Comparison of ENCODE assay signal across 28 cellular contexts in the genomic region with DNA sequence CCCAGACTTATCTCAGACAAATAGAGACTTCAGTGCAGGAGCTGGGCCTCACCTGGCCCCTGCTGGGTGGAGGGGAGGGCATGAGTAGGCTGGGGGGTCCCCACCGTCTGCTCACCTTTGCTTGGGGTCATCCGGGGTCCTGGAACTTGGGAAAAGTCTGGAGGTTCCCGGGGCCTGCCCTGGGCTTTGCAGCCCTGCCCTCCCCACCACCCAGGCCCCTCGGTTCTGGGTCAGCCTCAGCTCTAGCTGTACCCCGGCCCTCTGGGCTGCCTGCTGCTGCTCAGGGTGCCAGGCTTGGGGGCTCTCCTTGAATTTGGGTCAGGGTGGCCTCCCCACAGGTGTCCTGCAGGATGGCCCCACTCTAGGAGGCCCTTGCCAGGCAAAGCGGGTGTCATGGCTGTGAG. TPM values are rescaled to one million over a fixed set of nuclear protein-coding genes. Genes with fewer than 3 reads are reported as not detected.
DNase-seq lines count a peak whose midpoint lies in the region; FAIRE-seq and TF ChIP-seq lines count a peak whose summit lies in the region.
"Had no signal": no experiment of that assay in that cellular context is flagged by ENCODE, and none has a peak within 500 bp of the region (broad histone marks: within the 10 kb centered on the region; RNA-seq: fewer than 3 reads in every experiment).

No MANE protein-coding gene starts in this region.

- peak overlapping the region; percentile 30; the same call in 1 of the 2 replicates for H3K27ac ChIP-seq in BLaER1
- no peak overlapping the region for H3K27ac ChIP-seq in H1 (ENCODE audit: low read depth, low read length)
- H3K27ac ChIP-seq in neuronal stem cell (replicated peaks; ENCODE audit: low read length): no peak overlapping the region
- no peak overlapping the region for H3K27ac ChIP-seq in transverse colon
- H3K27ac ChIP-seq: GM23248, SJSA1 had no signal

- no peak overlapping the region for H4K5ac ChIP-seq in H1 (ENCODE audit: insufficient read length, low read depth, low read length)

- POLR2A ChIA-PET in H1 (lab: Charles Lee; ENCODE audit: partially characterized antibody): interaction anchor here (2.6 kb wide), 1 partner anchor 9 kb away, joined by 14 read pairs; no protein-coding TSS in a partner anchor

- CTCF ChIA-PET in H1 (lab: Charles Lee; ENCODE audit: partially characterized antibody): interaction anchor here (0.6 to 1.3 kb wide), 5 partner anchors 20 to 309 kb away, joined by 3 to 8 read pairs (median 4); no protein-coding TSS in a partner anchor

- no peak overlapping the region for H3K18ac ChIP-seq in H1 (ENCODE audit: extremely low read depth, low read length)
- peak overlapping the region; percentile 48 for H3K18ac ChIP-seq in neuronal stem cell (ENCODE audit: low read length)

- TF ChIP-seq CTCF in H1 (IDR thresholded peaks at IDR 0.05; ENCODE audit: control extremely low read depth in 1 of 3, insufficient read depth in 1 of 3, low read depth in 1 of 3, low read length in 3 of 3) (no peak), transverse colon (IDR thresholded peaks at IDR 0.05) (no peak)

- intact Hi-C loops in transverse colon (cut with DNase I; ENCODE audit: low total_unique reads): no loop called here

- H2BK15ac ChIP-seq in H1 (ENCODE audit: low read length): no peak overlapping the region
- peak overlapping the region; percentile 79 for H2BK15ac ChIP-seq in neuronal stem cell (ENCODE audit: low read length)

- H4K8ac ChIP-seq in H1 (ENCODE audit: extremely low read depth, insufficient read depth, low read length) (no peak overlapping the region), neuronal stem cell (ENCODE audit: low read depth, low read length) (no peak overlapping the region)

- H2AFZ ChIP-seq in H1 (ENCODE audit: low read length): no peak overlapping the region
- no peak overlapping the region for H2AFZ ChIP-seq in neuronal stem cell (ENCODE audit: low read length)
- H2AFZ ChIP-seq: GM23248 had no signal

- in situ Hi-C loops in transverse colon (cut with MboI; ENCODE audit: low pct_ligation_motif_present in 1 of 4, low pct_unique_long_range_greater_than_20kb in 1 of 4, low sequenced_read_pairs in 3 of 4): no loop called here

- H3K9ac ChIP-seq in BLaER1 (no peak overlapping the region), H1 (replicated peaks in 1 of 4; ENCODE audit: extremely low read depth in 1 of 4, low read depth in 3 of 4, low read length in 3 of 4) (no peak overlapping the region), neuronal stem cell (ENCODE audit: low read depth, low read length, poor library complexity) (no peak overlapping the region)
- H3K9ac ChIP-seq: GM23248 had no signal

- H2AK5ac ChIP-seq in H1 (ENCODE audit: low read depth, low read length) (peak overlapping the region; percentile 39; the same call in 1 of the 2 replicates), neuronal stem cell (ENCODE audit: low read depth, low read length) (peak overlapping the region; percentile 93)

- H2BK20ac ChIP-seq in H1 (ENCODE audit: low read length): no peak overlapping the region

- H3K56ac ChIP-seq in H1 (replicated peaks; ENCODE audit: insufficient read length, low read depth, low read length): no peak overlapping the region

- no peaks in the 10 kb centered on the region for H4K20me1 ChIP-seq in BLaER1
- H4K20me1 ChIP-seq in H1 (replicated peaks in 1 of 2; ENCODE audit: control insufficient read depth in 1 of 2, insufficient read depth in 2 of 2, low read length in 2 of 2): no peaks in the 10 kb centered on the region

- H3K4ac ChIP-seq in H1 (replicated peaks; ENCODE audit: insufficient read length, low read depth, low read length) (no peak overlapping the region), neuronal stem cell (ENCODE audit: low read length) (no peak overlapping the region)

- H3K9me3 ChIP-seq in BLaER1 (no peaks in the 10 kb centered on the region), H1 (ENCODE audit: insufficient read depth in 2 of 2, low read depth in 1 of 2, low read length in 1 of 2) (peaks cover 0 to 10% of the 10 kb centered on the region in 2 experiments; a peak in 1 of 4 replicates), neuronal stem cell (replicated peaks in 1 of 2; ENCODE audit: control insufficient read depth in 2 of 2, insufficient read depth in 1 of 2, low read depth in 1 of 2, low read length in 2 of 2) (peaks cover 0 to 2% of the 10 kb centered on the region in 2 donors), transverse colon (no peaks in the 10 kb centered on the region)
- H3K9me3 ChIP-seq: HAP-1, SJSA1 had no signal

- H3K23ac ChIP-seq in H1 (ENCODE audit: insufficient read length): no peak overlapping the region
- H3K23ac ChIP-seq in neuronal stem cell (ENCODE audit: low read depth, low read length, poor library complexity): no peak overlapping the region

- peaks cover 4% of the 10 kb centered on the region; the same call in 1 of the 2 replicates for H3K23me2 ChIP-seq in H1 (ENCODE audit: low read depth, low read length)

- H3K4me3 ChIP-seq in BLaER1 (no peak overlapping the region), H1 (ENCODE audit: extremely low read depth in 1 of 4, insufficient read depth in 2 of 4, low read depth in 3 of 4, low read length in 4 of 4) (no peak overlapping the region), neuronal stem cell (ENCODE audit: low read length in 2 of 2) (no peak overlapping the region), transverse colon (no peak overlapping the region)
- H3K4me3 ChIP-seq: GM23248, HAP-1, SJSA1 had no signal

- H2BK120ac ChIP-seq in H1 (replicated peaks; ENCODE audit: low read depth, low read length) (no peak overlapping the region), neuronal stem cell (ENCODE audit: low read depth, low read length) (no peak overlapping the region)

- H3K27me3 ChIP-seq in BLaER1: 0 out of 2 replicates have a peak, but pooled peaks cover 7% of the 10 kb centered on the region
- H3K27me3 ChIP-seq in H1 (replicated peaks in 1 of 4; ENCODE audit: control insufficient read depth in 3 of 4, extremely low read depth in 1 of 4, insufficient read depth in 3 of 4, low read length in 3 of 4): peaks cover 0 to 2% (median under 1%) of the 10 kb centered on the region in 4 experiments; a peak in 2 of 7 replicates
- peaks cover 0 to 30% (median 11%) of the 10 kb centered on the region in 3 experiments for H3K27me3 ChIP-seq in neuronal stem cell (ENCODE audit: control insufficient read depth in 3 of 3, insufficient read depth in 3 of 3, low read depth in 1 of 3, low read length in 3 of 3)
- H3K27me3 ChIP-seq in transverse colon: no peaks in the 10 kb centered on the region
- H3K27me3 ChIP-seq: SJSA1 had no signal

- H2BK5ac ChIP-seq in H1 (ENCODE audit: low read depth, low read length) (no peak overlapping the region), neuronal stem cell (ENCODE audit: low read length) (peak overlapping the region; percentile 91)

- no peak for FAIRE-seq in H1 (lab: Jason Lieb, UNC)
- FAIRE-seq: D721Med, GM18507, HTR-8/SVneo had no signal

- no peaks in the 10 kb centered on the region for H3K79me2 ChIP-seq in H1 (ENCODE audit: control insufficient read depth in 1 of 2, insufficient read depth in 2 of 2, low read length in 2 of 2)

- WGBS in H1 (ENCODE audit: extremely low coverage in 1 of 2, insufficient coverage in 1 of 2, insufficient read length in 1 of 2, insufficient replicate concordance in 2 of 2, low coverage in 1 of 2, low lambda C conversion rate in 2 of 2, missing lambda C conversion rate in 1 of 2), 2 experiments: 82% methylated on average over 6 of the region's 6 CpGs; no CpG with 5 or more reads in 1 of the 2 experiments
- WGBS in neuronal stem cell (ENCODE audit: extremely low coverage in 2 of 2, insufficient read length in 2 of 2, insufficient replicate concordance in 1 of 2), 2 donors: no CpG with 5 or more reads among the region's 6 CpGs
- WGBS in transverse colon (ENCODE audit: low coverage in 1 of 2), 2 donors: 71% methylated on average over 2 of the region's 6 CpGs; no CpG with 5 or more reads in 1 of the 2 donors

- no peak for TF ChIP-seq EP300 in H1 (IDR thresholded peaks at IDR 0.05; ENCODE audit: borderline replicate concordance in 1 of 2, low read depth in 2 of 2, low read length in 2 of 2)
- no peak for TF ChIP-seq EP300 in transverse colon (IDR thresholded peaks at IDR 0.05; ENCODE audit: low read depth)

- no peak for TF ChIP-seq RAD21 in H1 (IDR thresholded peaks at IDR 0.05 in 1 of 2, conservative IDR thresholded peaks at IDR 0.05 in 1 of 2; ENCODE audit: low read depth in 2 of 2, low read length in 2 of 2)

- no peak overlapping the region for H2BK12ac ChIP-seq in H1 (ENCODE audit: low read depth, low read length)
- no peak overlapping the region for H2BK12ac ChIP-seq in neuronal stem cell (ENCODE audit: low read length)

- H4K91ac ChIP-seq in H1 (replicated peaks; ENCODE audit: insufficient read length, low read length) (no peak overlapping the region), neuronal stem cell (ENCODE audit: low read depth, low read length, poor library complexity) (no peak overlapping the region)

- H3K36me3 ChIP-seq in BLaER1: no peaks in the 10 kb centered on the region
- H3K36me3 ChIP-seq in H1 (ENCODE audit: control insufficient read depth in 2 of 4, insufficient read depth in 4 of 4, low read length in 3 of 4): no peaks in the 10 kb centered on the region
- no peaks in the 10 kb centered on the region for H3K36me3 ChIP-seq in neuronal stem cell (replicated peaks in 1 of 2; ENCODE audit: control insufficient read depth in 2 of 2, insufficient read depth in 2 of 2, low read length in 2 of 2)
- no peaks in the 10 kb centered on the region for H3K36me3 ChIP-seq in transverse colon
- H3K36me3 ChIP-seq: HAP-1, SJSA1 had no signal

- no peaks in the 10 kb centered on the region for H3K79me1 ChIP-seq in H1 (ENCODE audit: low read depth, low read length)
- H3K79me1 ChIP-seq in neuronal stem cell (ENCODE audit: low read depth, low read length): peaks cover 9% of the 10 kb centered on the region

- TF ChIP-seq POLR2A in H1 (IDR thresholded peaks at IDR 0.05; ENCODE audit: control extremely low read depth in 1 of 2, low read depth in 2 of 2, low read length in 2 of 2) (no peak), transverse colon (IDR thresholded peaks at IDR 0.05) (no peak), erythroblast (IDR thresholded peaks at IDR 0.05; ENCODE audit: low read length) (no peak)

- H3K4me1 ChIP-seq in BLaER1 (peaks cover 85% of the 10 kb centered on the region), H1 (replicated peaks in 1 of 4; ENCODE audit: control insufficient read depth in 3 of 4, insufficient read depth in 4 of 4, low read length in 3 of 4) (peaks cover 0 to 15% (median 10%) of the 10 kb centered on the region in 4 experiments; a peak in 6 of 7 replicates), neuronal stem cell (ENCODE audit: control insufficient read depth in 2 of 2, insufficient read depth in 1 of 2, low read depth in 1 of 2, low read length in 2 of 2) (peaks cover 8 to 10% of the 10 kb centered on the region in 2 donors), transverse colon (peaks cover 15 to 27% (median 24%) of the 10 kb centered on the region in 4 donors)

- DNase-seq in H1 (ENCODE audit: low read depth in 1 of 2, low spot score in 2 of 2) (no peak), neuronal stem cell (ENCODE audit: low spot score) (no peak), transverse colon (peak; percentile 11), erythroblast (lab: John Stamatoyannopoulos, UW) (no peak), NCI-H2196 treated with DMSO at 0.1 percent for 48 hours (lab: John Stamatoyannopoulos, UW; ENCODE audit: unreplicated experiment) (no peak)
- no peak for DNase-seq in activated T-cell treated with anti-CD3 and anti-CD28 coated beads, Interleukin-2, amount 50 U/mL, for 48 hours
- DNase-seq: CD4-positive, alpha-beta T cell; GM23248; HFFc6; KBM-7; MV-4-11; NCI-H1105; NCI-H1436 treated with DMSO at 0.1 percent for 48 hours; NCI-H187 treated with DMSO at 0.1 percent for 48 hours; NCI-H446; NCI-H526; NCI-H82; NK-92 treated with Interleukin-12 subunit alpha and Interleukin-12 subunit beta, amount 100 ng/mL, for 24 hours; PC-3; Right ventricle myocardium superior had no signal

- H3K14ac ChIP-seq in H1 (ENCODE audit: insufficient read length): no peak overlapping the region
- H3K14ac ChIP-seq in neuronal stem cell (ENCODE audit: low read length): no peak overlapping the region

- peak overlapping the region; percentile 64 for H3K4me2 ChIP-seq in BLaER1
- H3K4me2 ChIP-seq in H1 (ENCODE audit: insufficient read depth in 1 of 2, low read depth in 2 of 2, low read length in 2 of 2): no peak overlapping the region
- no peak overlapping the region for H3K4me2 ChIP-seq in neuronal stem cell (ENCODE audit: insufficient read depth, low read length, poor library complexity, severe bottlenecking)

RNA-seq across cellular contexts. Expression of a gene that starts 2.4 kb away (rescaled TPM):
- 14.6 and 15.0 TPM in 2 replicates for total RNA-seq in H1 (2021; fragmentation: NEBNext Ultra II Directional; extraction: Animal tissue kit (Norgen Biotek cat#: 25700))
- 30.2 and 46.3 TPM in 2 replicates for polyA plus RNA-seq in H1 (2011; rRNA removed)
- 20.9 TPM for polyA plus RNA-seq in H1 (2011; cell fraction: cytosol; rRNA removed)
- polyA plus RNA-seq in H1 (2011; cell fraction: nucleus; rRNA removed): 36.1 TPM
- 8.4 to 15.3 TPM (median 14.6 TPM) in 4 replicates for polyA plus RNA-seq in H1 (2012, experiment 1 of 2)
- polyA plus RNA-seq in H1 (2012, experiment 2 of 2): 15.3 TPM
- 21.5 TPM for polyA plus RNA-seq in H1 (2013, experiment 1 of 2)
- polyA plus RNA-seq in H1 (2013, experiment 2 of 2): 22.3 TPM
- polyA minus RNA-seq in H1 (2011; rRNA and poly(A)+ RNA removed): 5.1 and 6.6 TPM in 2 replicates
- 6.2 TPM for polyA minus RNA-seq in H1 (2011; cell fraction: cytosol; rRNA and poly(A)+ RNA removed)
- polyA minus RNA-seq in H1 (2011; cell fraction: nucleus; rRNA and poly(A)+ RNA removed): 11.6 TPM
- 7.3 TPM for polyA plus RNA-seq in neuronal stem cell (2013, experiment 1 of 2)
- polyA plus RNA-seq in neuronal stem cell (2013, experiment 2 of 2): 7.1 TPM
- 1 to 10 TPM in 3 of 4 donors, not detected in 1; 5.2 to 9.5 (median 5.3) TPM for total RNA-seq in transverse colon
- total RNA-seq: A172, GM23248 had no signal

RNA-seq across cellular contexts. Expression of a gene that starts 6.4 kb away (rescaled TPM):
- total RNA-seq in H1 (2021; fragmentation: NEBNext Ultra II Directional; extraction: Animal tissue kit (Norgen Biotek cat#: 25700)): 0.92 and 1.3 TPM in 2 replicates
- polyA plus RNA-seq in H1 (2011; rRNA removed): 0.54 and 0.96 TPM in 2 replicates
- 1.4 TPM for polyA plus RNA-seq in H1 (2011; cell fraction: cytosol; rRNA removed)
- polyA plus RNA-seq in H1 (2011; cell fraction: nucleus; rRNA removed): 4.8 TPM
- 1.3 to 1.9 TPM (median 1.7 TPM) in 4 replicates for polyA plus RNA-seq in H1 (2012, experiment 1 of 2)
- 0.84 TPM for polyA plus RNA-seq in H1 (2012, experiment 2 of 2)
- 0.65 TPM for polyA plus RNA-seq in H1 (2013, experiment 1 of 2)
- 0.63 TPM for polyA plus RNA-seq in H1 (2013, experiment 2 of 2)
- 0.09 and 0.15 TPM in 2 replicates for polyA minus RNA-seq in H1 (2011; rRNA and poly(A)+ RNA removed)
- not detected for polyA minus RNA-seq in H1 (2011; cell fraction: cytosol; rRNA and poly(A)+ RNA removed)
- polyA minus RNA-seq in H1 (2011; cell fraction: nucleus; rRNA and poly(A)+ RNA removed): 1.5 TPM
- 0.07 TPM for polyA plus RNA-seq in neuronal stem cell (2013, experiment 1 of 2)
- 0.08 TPM for polyA plus RNA-seq in neuronal stem cell (2013, experiment 2 of 2)
- under 1 TPM in 1 of 4 donors, not detected in 3; 0.48 TPM for total RNA-seq in transverse colon
- total RNA-seq: A172, Right ventricle myocardium superior, RPMI7951, SJSA1 had no signal
- polyA plus RNA-seq: GM23248 had no signal

RNA-seq across cellular contexts. Expression of a gene that starts 30.6 kb away (rescaled TPM):
- total RNA-seq in H1 (2021; fragmentation: NEBNext Ultra II Directional; extraction: Animal tissue kit (Norgen Biotek cat#: 25700)): 382 and 394 TPM in 2 replicates
- 343 and 372 TPM in 2 replicates for polyA plus RNA-seq in H1 (2011; rRNA removed)
- polyA plus RNA-seq in H1 (2011; cell fraction: cytosol; rRNA removed): 391 TPM
- 286 TPM for polyA plus RNA-seq in H1 (2011; cell fraction: nucleus; rRNA removed)
- 256 to 341 TPM (median 318 TPM) in 4 replicates for polyA plus RNA-seq in H1 (2012, experiment 1 of 2)
- polyA plus RNA-seq in H1 (2012, experiment 2 of 2): 110 TPM
- 180 TPM for polyA plus RNA-seq in H1 (2013, experiment 1 of 2)
- 186 TPM for polyA plus RNA-seq in H1 (2013, experiment 2 of 2)
- polyA minus RNA-seq in H1 (2011; rRNA and poly(A)+ RNA removed): 482 and 536 TPM in 2 replicates
- polyA minus RNA-seq in H1 (2011; cell fraction: cytosol; rRNA and poly(A)+ RNA removed): 250 TPM
- 104 TPM for polyA minus RNA-seq in H1 (2011; cell fraction: nucleus; rRNA and poly(A)+ RNA removed)
- polyA plus RNA-seq in neuronal stem cell (2013, experiment 1 of 2): 291 TPM
- polyA plus RNA-seq in neuronal stem cell (2013, experiment 2 of 2): 287 TPM
- total RNA-seq in transverse colon: 100 to 1,000 TPM; 123 to 191 (median 174) TPM
